Comparison of ENCODE assay signal across 12 cellular contexts in the genomic region with DNA sequence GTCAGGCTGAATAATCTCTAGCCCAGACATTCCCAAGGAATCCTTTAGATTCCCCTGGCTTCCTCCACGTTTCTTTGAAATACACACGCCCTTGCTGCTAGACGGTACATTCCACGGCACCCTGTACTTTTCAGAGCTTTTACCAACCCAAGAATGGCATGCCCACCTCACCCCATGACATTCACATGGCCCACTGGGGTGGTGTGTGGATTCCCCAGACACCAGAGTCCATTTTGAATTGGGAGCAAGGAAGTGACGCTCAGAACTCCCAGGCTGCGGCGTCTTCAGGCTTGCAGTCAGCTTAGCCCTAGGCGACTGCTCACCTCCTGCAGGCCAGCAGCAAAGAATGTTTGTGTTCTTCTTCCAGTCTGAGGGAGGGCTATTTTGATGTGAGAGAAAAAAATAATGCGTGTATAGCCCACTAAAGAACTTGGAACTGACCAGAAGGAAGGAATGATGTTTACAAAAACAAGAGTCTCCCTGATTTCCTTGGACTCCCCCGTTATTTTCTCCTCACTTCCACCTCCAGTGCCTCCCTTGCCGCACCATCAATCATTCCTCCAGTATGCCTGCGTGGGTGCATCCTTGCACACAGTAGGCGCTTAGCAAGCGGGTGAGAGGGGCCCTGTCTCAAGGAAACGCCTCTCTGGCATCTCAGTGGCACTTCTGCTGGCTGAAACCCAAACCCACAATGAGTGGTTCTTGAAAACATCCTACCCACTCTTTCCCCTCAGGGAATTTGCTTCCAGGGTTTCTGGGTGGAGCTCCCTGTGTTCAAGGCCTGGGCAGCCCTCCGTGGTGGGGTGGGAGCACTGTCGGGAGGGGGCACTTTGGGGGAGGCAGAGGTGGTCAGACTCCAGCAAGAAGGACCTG. TPM values are rescaled to one million over a fixed set of nuclear protein-coding genes. Genes with fewer than 3 reads are reported as not detected.
DNase-seq lines count a peak whose midpoint lies in the region; ATAC-seq and TF ChIP-seq lines count a peak whose summit lies in the region.
"Had no signal": no experiment of that assay in that cellular context is flagged by ENCODE, and none has a peak within 500 bp of the region (broad histone marks: within the 10 kb centered on the region; RNA-seq: fewer than 3 reads in every experiment).

No MANE protein-coding gene starts in this region.

- H3K9me3 ChIP-seq in ectodermal cell (ENCODE audit: control insufficient read depth, low read length) (no peaks in the 10 kb centered on the region), osteoblast (ENCODE audit: low read depth, low read length) (no peaks in the 10 kb centered on the region)

- peak; percentile 44 for DNase-seq in AG20443 (ENCODE audit: low spot score)
- DNase-seq in M059J (ENCODE audit: low read depth): peak; percentile 95
- DNase-seq in osteoblast (ENCODE audit: insufficient read length, low spot score, missing footprints): peak; percentile 93
- DNase-seq in NCI-H2107 treated with DMSO at 0.1 percent for 48 hours (lab: John Stamatoyannopoulos, UW; ENCODE audit: unreplicated experiment): no peak
- DNase-seq in NCI-H2107 (lab: John Stamatoyannopoulos, UW): no peak
- no peak for DNase-seq in NCI-H526 (lab: John Stamatoyannopoulos, UW)
- DNase-seq: activated naive CD4-positive, alpha-beta T cell treated with Interleukin-2 at 50 U/mL for 16 hours; CD4-positive, alpha-beta T cell; natural killer cell; NCI-H748 treated with DMSO at 0.1 percent for 48 hours had no signal

- H3K27ac ChIP-seq in ectodermal cell (ENCODE audit: insufficient read depth, low read depth, low read length, poor library complexity, severe bottlenecking): peak overlapping the region; percentile 36
- peak overlapping the region; percentile 64 for H3K27ac ChIP-seq in osteoblast (ENCODE audit: low read depth, low read length)

- peaks cover 87% of the 10 kb centered on the region for H3K79me2 ChIP-seq in osteoblast (ENCODE audit: insufficient read depth, low read length)

- no peak for TF ChIP-seq CTCF in osteoblast (IDR thresholded peaks at IDR 0.05; ENCODE audit: extremely low read depth, low read depth, low read length)

- no peaks in the 10 kb centered on the region for H3K27me3 ChIP-seq in ectodermal cell (ENCODE audit: control insufficient read depth, insufficient read depth, low read length, poor library complexity, severe bottlenecking)
- H3K27me3 ChIP-seq in osteoblast (ENCODE audit: insufficient read depth, low read length): no peaks in the 10 kb centered on the region

- ATAC-seq in GM19397 (IDR thresholded peaks at IDR 0.05; ENCODE audit: unreplicated experiment): no peak
- ATAC-seq: natural killer cell had no signal

- peak overlapping the region; percentile 29 for H3K4me2 ChIP-seq in osteoblast (ENCODE audit: insufficient read depth, low read length)

- WGBS in ectodermal cell, 2 experiments: 83 to 84% methylated on average over 17 of the region's 17 CpGs

- H3K4me1 ChIP-seq in ectodermal cell (ENCODE audit: control insufficient read depth, insufficient read depth, low read length) (peaks cover 24% of the 10 kb centered on the region), osteoblast (ENCODE audit: insufficient read depth, low read length) (peaks cover 67% of the 10 kb centered on the region)

- H3K4me3 ChIP-seq in ectodermal cell (ENCODE audit: insufficient read depth, low read depth, low read length) (no peak overlapping the region), osteoblast (ENCODE audit: insufficient read depth, low read length) (no peak overlapping the region)

- H3K36me3 ChIP-seq in ectodermal cell (ENCODE audit: control insufficient read depth, insufficient read depth, low read length): no peaks in the 10 kb centered on the region
- peaks cover 5% of the 10 kb centered on the region for H3K36me3 ChIP-seq in osteoblast (ENCODE audit: insufficient read depth, low read length)

- H2AFZ ChIP-seq in osteoblast (ENCODE audit: low read length): no peak overlapping the region

- peaks cover 57% of the 10 kb centered on the region for H4K20me1 ChIP-seq in osteoblast (ENCODE audit: insufficient read depth, low read length)

RNA-seq across cellular contexts. Expression of gene SMAD6, which starts 59.9 kb away (rescaled TPM):
- total RNA-seq in M059J (2014; rRNA removed; shearing (Covaris generic)): 8.0 and 12.7 TPM in 2 replicates
- 6.0 TPM for polyA plus RNA-seq in ectodermal cell (2013, experiment 1 of 4)
- polyA plus RNA-seq in ectodermal cell (2013, experiment 2 of 4): 5.1 TPM
- 5.7 TPM for polyA plus RNA-seq in ectodermal cell (2013, experiment 3 of 4)
- 6.1 TPM for polyA plus RNA-seq in ectodermal cell (2013, experiment 4 of 4)
- total RNA-seq in osteoblast: 28.9 and 31.8 TPM in 2 replicates

Comparison
In these comparisons a context has a peak if more than half of its experiments do, and no peak if none do; other contexts are left out.
1. DNase-seq: peak in AG20443 (single experiment), M059J (single experiment) and osteoblast (single experiment); none in NCI-H2107 treated with DMSO at 0.1 percent for 48 hours (single experiment), NCI-H2107 (single experiment) and NCI-H526 (0 of 2).